Comparison of ENCODE assay signal across 8 cellular contexts in genomic region chr1:24704411-24705259, GRCh38. TPM values are rescaled to one million over a fixed set of nuclear protein-coding genes. Genes with fewer than 3 reads are reported as not detected.
DNase-seq lines count a peak whose midpoint lies in the region; ATAC-seq and TF ChIP-seq lines count a peak whose summit lies in the region.

No MANE protein-coding gene starts in this region.

- ATAC-seq in upper lobe of right lung (no peak), HG03135 (IDR thresholded peaks at IDR 0.05; ENCODE audit: unreplicated experiment) (no peak), esophagus mucosa (no peak)

- H3K27me3 ChIP-seq in KMS-11 (ENCODE audit: insufficient read depth, low read depth) (no peaks in the 10 kb centered on the region), upper lobe of right lung (no peaks in the 10 kb centered on the region)

- peak overlapping the region; percentile 60 for H2AFZ ChIP-seq in KMS-11 (ENCODE audit: low read depth)

- peak overlapping the region; percentile 67 for H3K4me2 ChIP-seq in KMS-11

- H3K9ac ChIP-seq in KMS-11, result peak overlapping the region; percentile 62; the same call in 1 of the 2 replicates

- TF ChIP-seq CTCF in 22Rv1 (IDR thresholded peaks at IDR 0.05) (no peak), KMS-11 (conservative IDR thresholded peaks at IDR 0.05; ENCODE audit: low read depth, low read length) (no peak), upper lobe of right lung (IDR thresholded peaks at IDR 0.05) (no peak)

- H3K4me1 ChIP-seq in KMS-11 (ENCODE audit: low read depth, poor library complexity, severe bottlenecking) (peaks cover 52% of the 10 kb centered on the region), upper lobe of right lung (peaks cover 13% of the 10 kb centered on the region)

- H3K4me3 ChIP-seq in KMS-11 (IDR thresholded peaks at IDR 0.05; ENCODE audit: insufficient read depth, low read depth, low read length) (no peak overlapping the region), upper lobe of right lung (no peak overlapping the region)

- DNase-seq in amygdala (lab: John Stamatoyannopoulos, UW) (peak in 45 of 56 donors; percentile 13 to 73 (median 44)), kidney tubule cell (ENCODE audit: low spot score) (peak; percentile 95), upper lobe of right lung (no peak)
- no peak for DNase-seq in activated CD4-positive, CD25-positive, alpha-beta regulatory T cell treated with anti-CD3 and anti-CD28 coated beads, Interleukin-2, amount 50 U/mL, for 72 hours

- no peaks in the 10 kb centered on the region for H4K20me1 ChIP-seq in KMS-11 (ENCODE audit: insufficient read depth)

- H3K9me3 ChIP-seq in upper lobe of right lung, result no peaks in the 10 kb centered on the region

- intact Hi-C loops in upper lobe of right lung (cut with DNase I), result no loop called here

- H3K36me3 ChIP-seq in KMS-11 (ENCODE audit: insufficient read depth) (no peaks in the 10 kb centered on the region), upper lobe of right lung (no peaks in the 10 kb centered on the region)

- peak overlapping the region; percentile 87 for H3K27ac ChIP-seq in 22Rv1
- H3K27ac ChIP-seq in KMS-11, result peak overlapping the region; percentile 92
- H3K27ac ChIP-seq in upper lobe of right lung, result peak overlapping the region; percentile 81

- H3K79me2 ChIP-seq in KMS-11 (ENCODE audit: insufficient read depth, low read depth), result no peaks in the 10 kb centered on the region

RNA-seq across cellular contexts. Expression of gene CLIC4, which starts 40.6 kb away (rescaled TPM):
- total RNA-seq in upper lobe of right lung (200 TPM), esophagus mucosa (56.8 TPM)

Comparison
In these comparisons a context has a peak if more than half of its experiments do, and no peak if none do; other contexts are left out.
1. DNase-seq: peak in amygdala (45 of 56) and kidney tubule cell (single experiment); none in upper lobe of right lung (single experiment) and activated CD4-positive, CD25-positive, alpha-beta regulatory T cell treated with anti-CD3 and anti-CD28 coated beads, Interleukin-2, amount 50 U/mL, for 72 hours (single experiment).
2. Peak in every context shown above with its lines, with median percentiles within 50 percentile points of each other: H3K27ac ChIP-seq.